In genomic region chr10:14396441-14397048, GRCh38 we compare ENCODE assay signal across 8 cellular contexts.
A peak's percentile ranks its signal among the peaks of the same experiment; 100 is the strongest.
DNase-seq lines count a peak whose midpoint lies in the region; ATAC-seq and TF ChIP-seq lines count a peak whose summit lies in the region.

No MANE protein-coding gene starts in this region.

- peaks cover 14% of the 10 kb centered on the region for H3K4me1 Mint-ChIP-seq in brain

- H3K4me3 Mint-ChIP-seq in brain, result no peak overlapping the region

- peak overlapping the region in 3 of 5 experiments; percentile 21 to 70 (median 63) for H3K27ac Mint-ChIP-seq in brain

- ATAC-seq in HG03571 (IDR thresholded peaks at IDR 0.05; ENCODE audit: unreplicated experiment) (no peak), HG02938 (IDR thresholded peaks at IDR 0.05; ENCODE audit: unreplicated experiment) (no peak), GM18502 (IDR thresholded peaks at IDR 0.05; ENCODE audit: poor library complexity, unreplicated experiment) (no peak)

- H3K36me3 Mint-ChIP-seq in brain, result no peaks in the 10 kb centered on the region

- H3K27me3 Mint-ChIP-seq in brain, result peaks cover 22% of the 10 kb centered on the region

- peak; percentile 33 to 64 for TF ChIP-seq CTCF in brain (conservative IDR thresholded peaks at IDR 0.05)

- DNase-seq in AG08395 (ENCODE audit: low spot score) (peak; percentile 54), HK-2 (ENCODE audit: unreplicated experiment) (peak; percentile 5), kidney tubule cell (ENCODE audit: low spot score) (peak; percentile 78)
- no peak for DNase-seq in stimulated activated CD4-positive, alpha-beta T cell treated with anti-CD3 and anti-CD28 coated beads, Interleukin-2, amount 100 ng/mL, for 48 hours

- H3K9me3 Mint-ChIP-seq in brain, result peaks cover 0 to 23% (median 10%) of the 10 kb centered on the region in 5 experiments

Comparison
In these comparisons a context has a peak if more than half of its experiments do, and no peak if none do; other contexts are left out.
1. DNase-seq: peak in AG08395 (single experiment), HK-2 (single experiment) and kidney tubule cell (single experiment); none in stimulated activated CD4-positive, alpha-beta T cell treated with anti-CD3 and anti-CD28 coated beads, Interleukin-2, amount 100 ng/mL, for 48 hours (0 of 2).